In the genomic region with DNA sequence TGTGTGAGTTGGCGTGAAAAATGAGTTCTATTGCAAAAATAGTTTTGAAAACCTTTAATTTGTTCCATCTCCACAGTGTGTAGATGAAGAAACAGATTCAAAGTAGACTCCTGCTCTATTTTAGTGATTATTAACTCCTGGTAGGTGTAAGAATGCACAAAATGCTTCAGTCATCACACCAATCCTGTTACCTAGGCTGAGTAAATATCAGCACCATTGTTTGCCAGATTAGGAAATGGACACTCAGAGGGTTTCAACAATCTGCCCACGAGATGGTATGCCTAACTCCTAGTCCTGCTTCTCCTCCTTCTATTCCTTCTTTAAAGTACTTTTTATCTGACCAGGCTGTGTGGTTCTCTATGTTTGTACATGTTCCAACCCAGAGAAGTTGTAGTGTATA, we compare ENCODE assay signal across 1 cellular context.
TF ChIP-seq lines count a peak whose summit lies in the region.

No MANE protein-coding gene starts in this region.

TF ChIP-seq in endothelial cell of umbilical vein, 7 proteins besides CTCF, POLR2A, EP300 and RAD21:
- TF ChIP-seq MYC (IDR thresholded peaks at IDR 0.05; ENCODE audit: low read depth, low read length) (no peak), MAX (IDR thresholded peaks at IDR 0.05; ENCODE audit: insufficient read depth, insufficient read length) (no peak), POLR2AphosphoS5 (IDR thresholded peaks at IDR 0.05; ENCODE audit: insufficient read depth, low read depth, low read length) (no peak), JUN (IDR thresholded peaks at IDR 0.05; ENCODE audit: borderline replicate concordance, insufficient read depth, insufficient read length, low read depth) (no peak), GATA2 (IDR thresholded peaks at IDR 0.05; ENCODE audit: insufficient read depth, insufficient read length, low read depth, low read length) (no peak), EZH2 (IDR thresholded peaks at IDR 0.05; ENCODE audit: borderline replicate concordance, low read depth, low read length, severe bottlenecking) (no peak), FOS (IDR thresholded peaks at IDR 0.05; ENCODE audit: borderline replicate concordance, insufficient read depth, low read length) (no peak)
